In genomic region chr2:12071343-12071742, GRCh38 we compare ENCODE assay signal across 13 cellular contexts.
DNase-seq lines count a peak whose midpoint lies in the region; ATAC-seq and TF ChIP-seq lines count a peak whose summit lies in the region.
"Had no signal": no experiment of that assay in that cellular context is flagged by ENCODE, and none has a peak within 500 bp of the region (broad histone marks: within the 10 kb centered on the region; RNA-seq: fewer than 3 reads in every experiment).

No MANE protein-coding gene starts in this region.

- no peaks in the 10 kb centered on the region for H3K79me2 ChIP-seq in PC-3 (ENCODE audit: low read length)

- TF ChIP-seq POLR2A in thyroid gland (IDR thresholded peaks at IDR 0.05) (no peak), esophagus muscularis mucosa (IDR thresholded peaks at IDR 0.05; ENCODE audit: low read depth) (no peak)

- no peak for TF ChIP-seq EP300 in esophagus muscularis mucosa (IDR thresholded peaks at IDR 0.05)

- no peaks in the 10 kb centered on the region for H3F3A ChIP-seq in PC-3 (ENCODE audit: low read length, unreplicated experiment)

- H3K9me3 ChIP-seq in thyroid gland = no peaks in the 10 kb centered on the region
- H3K9me3 ChIP-seq in esophagus muscularis mucosa = no peaks in the 10 kb centered on the region
- no peaks in the 10 kb centered on the region for H3K9me3 ChIP-seq in PC-3 (ENCODE audit: low read length)
- H3K9me3 ChIP-seq: upper lobe of right lung had no signal

- H3K4me3 ChIP-seq in thyroid gland (replicated peaks in 1 of 3) (no peak overlapping the region), esophagus muscularis mucosa (no peak overlapping the region), PC-3 (ENCODE audit: low read length) (no peak overlapping the region)
- H3K4me3 ChIP-seq: cardiac muscle cell, upper lobe of right lung had no signal

- DNase-seq in natural killer cell (no peak), thyroid gland (no peak), esophagus muscularis mucosa (ENCODE audit: extremely low spot score) (no peak), PC-3 (no peak), retina (no peak)
- DNase-seq in natural killer cell treated with Interleukin-12 subunit alpha and Interleukin-12 subunit beta and Interleukin-15 and Interleukin-18, amount 100 ng/mL, for 72 hours (ENCODE audit: low spot score) = no peak
- DNase-seq: left colon, NCI-H526 treated with DMSO at 0.1 percent for 48 hours, T-helper 9 cell, upper lobe of right lung had no signal

- H2AFZ ChIP-seq in PC-3 (ENCODE audit: low read length) = no peak overlapping the region

- no TSS peak for BruUV-seq in PC-3 (replicated peaks; lab: Mats Ljungman, UMichigan)

- H3K36me3 Mint-ChIP-seq in natural killer cell = peaks cover 8% of the 10 kb centered on the region
- H3K36me3 Mint-ChIP-seq in natural killer cell treated with Interleukin-12 subunit alpha and Interleukin-12 subunit beta and Interleukin-15 and Interleukin-18, amount 100 ng/mL, for 72 hours = peaks cover 6% of the 10 kb centered on the region

- no peak overlapping the region for H3K27ac Mint-ChIP-seq in natural killer cell
- no peak overlapping the region for H3K27ac Mint-ChIP-seq in natural killer cell treated with Interleukin-12 subunit alpha and Interleukin-12 subunit beta and Interleukin-15 and Interleukin-18, amount 100 ng/mL, for 72 hours

- peaks cover 7 to 19% of the 10 kb centered on the region in 2 donors for H3K27me3 Mint-ChIP-seq in natural killer cell (ENCODE audit: low read depth in 2 of 2)
- peaks cover 9 to 10% of the 10 kb centered on the region in 2 donors for H3K27me3 Mint-ChIP-seq in natural killer cell treated with Interleukin-12 subunit alpha and Interleukin-12 subunit beta and Interleukin-15 and Interleukin-18, amount 100 ng/mL, for 72 hours

- POLR2A ChIA-PET in PC-3 (lab: Charles Lee; ENCODE audit: unreplicated experiment) = no interaction called here

- peaks cover 63 to 65% of the 10 kb centered on the region in 2 donors for H3K4me1 Mint-ChIP-seq in natural killer cell
- H3K4me1 Mint-ChIP-seq in natural killer cell treated with Interleukin-12 subunit alpha and Interleukin-12 subunit beta and Interleukin-15 and Interleukin-18, amount 100 ng/mL, for 72 hours (ENCODE audit: low read depth in 2 of 2) = peaks cover 39 to 40% of the 10 kb centered on the region in 2 donors

- intact Hi-C loops in natural killer cell (cut with micrococcal nuclease) (no loop called here), thyroid gland (cut with DNase I) (no loop called here), esophagus muscularis mucosa (cut with DNase I) (no loop called here), PC-3 (cut with micrococcal nuclease) (no loop called here)

- no peaks in the 10 kb centered on the region for H3K9me2 ChIP-seq in PC-3 (replicated peaks; ENCODE audit: low read length)

- CTCF ChIA-PET in PC-3 (lab: Charles Lee) = no interaction called here

- H3K27me3 ChIP-seq in thyroid gland = no peaks in the 10 kb centered on the region
- H3K27me3 ChIP-seq in esophagus muscularis mucosa = no peaks in the 10 kb centered on the region
- H3K27me3 ChIP-seq in PC-3 (ENCODE audit: low read length) = no peaks in the 10 kb centered on the region
- H3K27me3 ChIP-seq: cardiac muscle cell, upper lobe of right lung had no signal

- H3K27ac ChIP-seq in thyroid gland = no peak overlapping the region
- no peak overlapping the region for H3K27ac ChIP-seq in esophagus muscularis mucosa (replicated peaks in 1 of 4)
- H3K27ac ChIP-seq in PC-3 (ENCODE audit: low read length) = no peak overlapping the region
- H3K27ac ChIP-seq: cardiac muscle cell, upper lobe of right lung had no signal

- no peak for ATAC-seq in natural killer cell
- no peak for ATAC-seq in natural killer cell treated with Interleukin-12 subunit alpha and Interleukin-12 subunit beta and Interleukin-15 and Interleukin-18, amount 100 ng/mL, for 72 hours
- peak; percentile 59 for ATAC-seq in HG02642 (IDR thresholded peaks at IDR 0.05; ENCODE audit: poor library complexity, unreplicated experiment)
- peak; percentile 60 for ATAC-seq in HG03565 (IDR thresholded peaks at IDR 0.05; ENCODE audit: unreplicated experiment)
- no peak for ATAC-seq in PC-3
- ATAC-seq: left colon, upper lobe of right lung had no signal

- TF ChIP-seq CTCF in natural killer cell (IDR thresholded peaks at IDR 0.05) (no peak), thyroid gland (IDR thresholded peaks at IDR 0.05) (no peak), esophagus muscularis mucosa (IDR thresholded peaks at IDR 0.05) (no peak), PC-3 (conservative IDR thresholded peaks at IDR 0.05; ENCODE audit: low read depth, low read length) (no peak)

- no peaks in the 10 kb centered on the region for H3K9me3 Mint-ChIP-seq in natural killer cell
- no peaks in the 10 kb centered on the region for H3K9me3 Mint-ChIP-seq in natural killer cell treated with Interleukin-12 subunit alpha and Interleukin-12 subunit beta and Interleukin-15 and Interleukin-18, amount 100 ng/mL, for 72 hours

- peak overlapping the region; percentile 45 for H3K4me3 Mint-ChIP-seq in natural killer cell
- no peak overlapping the region for H3K4me3 Mint-ChIP-seq in natural killer cell treated with Interleukin-12 subunit alpha and Interleukin-12 subunit beta and Interleukin-15 and Interleukin-18, amount 100 ng/mL, for 72 hours

- no peak overlapping the region for H3K4me2 ChIP-seq in PC-3 (ENCODE audit: low read length)

- no peak overlapping the region for H3K9ac ChIP-seq in PC-3 (ENCODE audit: low read length)

- no peaks in the 10 kb centered on the region for H4K20me1 ChIP-seq in PC-3 (ENCODE audit: low read length)

- H3K4me1 ChIP-seq in thyroid gland (no peaks in the 10 kb centered on the region), esophagus muscularis mucosa (no peaks in the 10 kb centered on the region), PC-3 (ENCODE audit: insufficient read depth, low read length) (no peaks in the 10 kb centered on the region)
- H3K4me1 ChIP-seq: upper lobe of right lung had no signal

- H3K36me3 ChIP-seq in thyroid gland = no peaks in the 10 kb centered on the region
- H3K36me3 ChIP-seq in esophagus muscularis mucosa = no peaks in the 10 kb centered on the region
- no peaks in the 10 kb centered on the region for H3K36me3 ChIP-seq in PC-3 (ENCODE audit: low read depth, low read length)
- H3K36me3 ChIP-seq: cardiac muscle cell, upper lobe of right lung had no signal

Comparison
In these comparisons a context has a peak if more than half of its experiments do, and no peak if none do; other contexts are left out.
1. ATAC-seq: peak in HG02642 (single experiment) and HG03565 (single experiment); none in natural killer cell (0 of 3), natural killer cell treated with Interleukin-12 subunit alpha and Interleukin-12 subunit beta and Interleukin-15 and Interleukin-18, amount 100 ng/mL, for 72 hours (0 of 2) and PC-3 (single experiment).